13 cellular contexts compared by ENCODE assay signal in genomic region chr1:89581859-89582258, GRCh38.
"Had no signal": no experiment of that assay in that cellular context is flagged by ENCODE, and none has a peak within 500 bp of the region (broad histone marks: within the 10 kb centered on the region; RNA-seq: fewer than 3 reads in every experiment).

No MANE protein-coding gene starts in this region.

- H3K27ac Mint-ChIP-seq: nephron progenitor cell had no signal

- DNase-seq: activated CD4-positive, CD25-positive, alpha-beta regulatory T cell treated with anti-CD3 and anti-CD28 coated beads, Interleukin-2, amount 50 U/mL, for 72 hours; caudate nucleus; colonic mucosa; gastrocnemius medialis; heart right ventricle; left ventricle myocardium superior; nephron progenitor cell; SIG-M5; stimulated activated CD4-positive, alpha-beta T cell treated with anti-CD3 and anti-CD28 coated beads, Interleukin-12 subunit alpha, Interleukin-12 subunit beta, amount 100 ng/mL, for 4 hours; stimulated activated naive CD4-positive, alpha-beta T cell treated with Interleukin-2 at 50 U/mL for 16 hours; T-helper 9 cell had no signal

- H3K27ac ChIP-seq: colonic mucosa, gastrocnemius medialis, heart right ventricle, thoracic aorta had no signal

- ATAC-seq: heart right ventricle, left ventricle myocardium superior, sciatic nerve had no signal

- H3K9me3 ChIP-seq: colonic mucosa, gastrocnemius medialis, heart right ventricle, thoracic aorta had no signal

- H3K27me3 ChIP-seq: colonic mucosa, gastrocnemius medialis, heart right ventricle had no signal

- H3K4me3 ChIP-seq: colonic mucosa, gastrocnemius medialis, heart right ventricle, thoracic aorta had no signal

- H3K4me3 Mint-ChIP-seq: nephron progenitor cell had no signal

- H3K4me1 ChIP-seq: colonic mucosa, gastrocnemius medialis, heart right ventricle had no signal

- H3K9me3 Mint-ChIP-seq: nephron progenitor cell had no signal

- H3K4me1 Mint-ChIP-seq: nephron progenitor cell had no signal

- H3K36me3 ChIP-seq: colonic mucosa, thoracic aorta had no signal
